ENCODE assay signal across 1 cellular context in the genomic region with DNA sequence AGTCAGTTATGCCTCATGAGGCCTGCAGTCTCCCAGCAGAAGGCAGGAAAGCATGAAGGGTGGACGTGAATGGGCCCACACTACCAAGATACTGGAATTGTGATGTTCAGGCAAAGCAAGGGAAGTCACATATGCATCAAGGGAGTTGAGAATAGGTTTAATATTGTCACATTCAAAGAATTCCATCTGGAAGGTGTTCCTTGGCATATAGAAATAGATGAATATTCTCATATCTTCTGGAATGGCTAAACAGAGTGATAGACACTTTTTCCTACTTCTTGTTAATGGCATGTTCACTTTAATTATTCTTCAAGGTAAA.
TF ChIP-seq lines count a peak whose summit lies in the region.

No MANE protein-coding gene starts in this region.

TF ChIP-seq in HepG2, 621 proteins besides CTCF, POLR2A, EP300 and RAD21 (continued from another document):
- TF ChIP-seq KLF6 (CRISPR knock-in tag; IDR thresholded peaks at IDR 0.05) (no peak), HCFC1 (IDR thresholded peaks at IDR 0.05; ENCODE audit: low read depth, low read length) (no peak), MYNN (CRISPR knock-in tag; IDR thresholded peaks at IDR 0.05; ENCODE audit: low read depth) (no peak), GABPB1 (CRISPR knock-in tag; IDR thresholded peaks at IDR 0.05) (0 out of 2 replicates have a peak, but pooled peaks have one; percentile 6), YEATS4 (CRISPR knock-in tag; IDR thresholded peaks at IDR 0.05; ENCODE audit: borderline replicate concordance) (no peak), ZNF232 (CRISPR knock-in tag; IDR thresholded peaks at IDR 0.05; ENCODE audit: borderline replicate concordance) (no peak), ZNF777 (CRISPR knock-in tag; IDR thresholded peaks at IDR 0.05) (no peak), ZFP36L1 (CRISPR knock-in tag; IDR thresholded peaks at IDR 0.05) (peak; percentile 61; the same call in 1 of the 2 replicates), ZNF652 (CRISPR knock-in tag; IDR thresholded peaks at IDR 0.05; ENCODE audit: borderline replicate concordance, low read depth) (no peak), IKZF1 (IDR thresholded peaks at IDR 0.05) (no peak), ZNF121 (CRISPR knock-in tag; IDR thresholded peaks at IDR 0.05) (no peak), MTF2 (CRISPR knock-in tag; IDR thresholded peaks at IDR 0.05; ENCODE audit: borderline replicate concordance) (no peak), ZNF10 (CRISPR knock-in tag; IDR thresholded peaks at IDR 0.05; ENCODE audit: borderline replicate concordance, low read depth) (no peak), KDM2A (CRISPR knock-in tag; IDR thresholded peaks at IDR 0.05; ENCODE audit: borderline replicate concordance, low read depth) (0 out of 2 replicates have a peak, but pooled peaks have one; percentile 9)
- TF ChIP-seq, protein P1, sequence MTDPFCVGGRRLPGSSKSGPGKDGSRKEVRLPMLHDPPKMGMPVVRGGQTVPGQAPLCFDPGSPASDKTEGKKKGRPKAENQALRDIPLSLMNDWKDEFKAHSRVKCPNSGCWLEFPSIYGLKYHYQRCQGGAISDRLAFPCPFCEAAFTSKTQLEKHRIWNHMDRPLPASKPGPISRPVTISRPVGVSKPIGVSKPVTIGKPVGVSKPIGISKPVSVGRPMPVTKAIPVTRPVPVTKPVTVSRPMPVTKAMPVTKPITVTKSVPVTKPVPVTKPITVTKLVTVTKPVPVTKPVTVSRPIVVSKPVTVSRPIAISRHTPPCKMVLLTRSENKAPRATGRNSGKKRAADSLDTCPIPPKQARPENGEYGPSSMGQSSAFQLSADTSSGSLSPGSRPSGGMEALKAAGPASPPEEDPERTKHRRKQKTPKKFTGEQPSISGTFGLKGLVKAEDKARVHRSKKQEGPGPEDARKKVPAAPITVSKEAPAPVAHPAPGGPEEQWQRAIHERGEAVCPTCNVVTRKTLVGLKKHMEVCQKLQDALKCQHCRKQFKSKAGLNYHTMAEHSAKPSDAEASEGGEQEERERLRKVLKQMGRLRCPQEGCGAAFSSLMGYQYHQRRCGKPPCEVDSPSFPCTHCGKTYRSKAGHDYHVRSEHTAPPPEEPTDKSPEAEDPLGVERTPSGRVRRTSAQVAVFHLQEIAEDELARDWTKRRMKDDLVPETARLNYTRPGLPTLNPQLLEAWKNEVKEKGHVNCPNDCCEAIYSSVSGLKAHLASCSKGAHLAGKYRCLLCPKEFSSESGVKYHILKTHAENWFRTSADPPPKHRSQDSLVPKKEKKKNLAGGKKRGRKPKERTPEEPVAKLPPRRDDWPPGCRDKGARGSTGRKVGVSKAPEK (CRISPR knock-in tag; IDR thresholded peaks at IDR 0.05; ENCODE audit: borderline replicate concordance) = no peak
- TF ChIP-seq, protein P2, sequence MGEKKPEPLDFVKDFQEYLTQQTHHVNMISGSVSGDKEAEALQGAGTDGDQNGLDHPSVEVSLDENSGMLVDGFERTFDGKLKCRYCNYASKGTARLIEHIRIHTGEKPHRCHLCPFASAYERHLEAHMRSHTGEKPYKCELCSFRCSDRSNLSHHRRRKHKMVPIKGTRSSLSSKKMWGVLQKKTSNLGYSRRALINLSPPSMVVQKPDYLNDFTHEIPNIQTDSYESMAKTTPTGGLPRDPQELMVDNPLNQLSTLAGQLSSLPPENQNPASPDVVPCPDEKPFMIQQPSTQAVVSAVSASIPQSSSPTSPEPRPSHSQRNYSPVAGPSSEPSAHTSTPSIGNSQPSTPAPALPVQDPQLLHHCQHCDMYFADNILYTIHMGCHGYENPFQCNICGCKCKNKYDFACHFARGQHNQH (CRISPR knock-in tag; IDR thresholded peaks at IDR 0.05) = 0 out of 2 replicates have a peak, but pooled peaks have one; percentile 61
- TF ChIP-seq, protein P3, sequence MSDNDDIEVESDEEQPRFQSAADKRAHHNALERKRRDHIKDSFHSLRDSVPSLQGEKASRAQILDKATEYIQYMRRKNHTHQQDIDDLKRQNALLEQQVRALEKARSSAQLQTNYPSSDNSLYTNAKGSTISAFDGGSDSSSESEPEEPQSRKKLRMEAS (IDR thresholded peaks at IDR 0.05) = peak; percentile 52; the same call in 1 of the 2 replicates
TF ChIP-seq in HepG2: peak in this region for 31.
